ENCODE assay signal across 17 cellular contexts in the genomic region with DNA sequence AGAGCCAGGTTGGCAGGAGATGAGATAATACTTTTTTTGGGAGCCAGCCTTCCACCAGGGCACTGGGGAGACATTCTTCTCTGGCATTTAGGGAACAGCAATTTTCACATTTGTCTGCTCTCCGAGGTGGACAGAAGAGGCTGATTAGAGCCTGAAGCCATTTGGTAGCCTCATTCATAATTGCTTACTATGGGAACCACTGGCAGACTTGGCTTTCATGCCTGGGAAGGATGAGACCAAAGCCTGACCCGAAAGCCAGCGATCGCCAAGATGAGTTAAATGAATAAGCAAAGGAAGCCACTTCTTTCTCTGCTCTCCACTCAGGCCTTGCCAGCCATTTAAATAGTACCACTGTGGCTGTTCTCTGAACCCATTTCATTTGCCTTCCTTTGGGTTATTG.
DNase-seq lines count a peak whose midpoint lies in the region; ATAC-seq and TF ChIP-seq lines count a peak whose summit lies in the region.
"Had no signal": no experiment of that assay in that cellular context is flagged by ENCODE, and none has a peak within 500 bp of the region (broad histone marks: within the 10 kb centered on the region; RNA-seq: fewer than 3 reads in every experiment).

No MANE protein-coding gene starts in this region.

- TF ChIP-seq POLR2A in uterus (IDR thresholded peaks at IDR 0.05) = no peak
- TF ChIP-seq POLR2A in spleen (IDR thresholded peaks at IDR 0.05) = no peak

- peak; percentile 74 for DNase-seq in RPMI7951 (ENCODE audit: low read depth)
- DNase-seq in foreskin keratinocyte = no peak
- DNase-seq in pons (ENCODE audit: low spot score) = peak; percentile 58
- no peak for DNase-seq in uterus
- no peak for DNase-seq in spleen
- DNase-seq: ACHN; CD4-positive, alpha-beta T cell; DMS79 treated with DMSO at 0.1 percent for 48 hours; H7; IMR-90; Kasumi-1; NCI-H1417 treated with DMSO at 0.1 percent for 48 hours; NCI-H2029; NCI-H510A treated with DMSO at 0.1 percent for 48 hours; SHP77 treated with DMSO at 0.1 percent for 48 hours had no signal

- H3K9me3 ChIP-seq in uterus (no peaks in the 10 kb centered on the region), spleen (no peaks in the 10 kb centered on the region)

- intact Hi-C loops in uterus (cut with DNase I; ENCODE audit: low total_unique reads) = loop anchor here (10.0 kb wide), 1 partner anchor 68 kb away; the partner anchor contains the start of gene NRP2
- intact Hi-C loops in spleen (cut with DNase I; ENCODE audit: low total_unique reads) = no loop called here

- H3K4me1 ChIP-seq in foreskin keratinocyte (peaks cover 10% of the 10 kb centered on the region), uterus (peaks cover 1 to 12% of the 10 kb centered on the region in 2 donors), spleen (peaks cover 0 to 4% (median 0%) of the 10 kb centered on the region in 6 donors)

- TF ChIP-seq CTCF in foreskin keratinocyte (conservative IDR thresholded peaks at IDR 0.05) (no peak), uterus (IDR thresholded peaks at IDR 0.05) (no peak), spleen (IDR thresholded peaks at IDR 0.05 in 8 of 11, conservative IDR thresholded peaks at IDR 0.05 in 3 of 11) (no peak)

- H3K36me3 ChIP-seq in uterus (no peaks in the 10 kb centered on the region), spleen (peaks cover 0 to 32% (median 5%) of the 10 kb centered on the region in 6 donors)

- H3K4me3 ChIP-seq in uterus (no peak overlapping the region), spleen (no peak overlapping the region)

- ATAC-seq in foreskin keratinocyte (no peak), GM21825 (IDR thresholded peaks at IDR 0.05; ENCODE audit: unreplicated experiment) (no peak), HG03469 (IDR thresholded peaks at IDR 0.05; ENCODE audit: unreplicated experiment) (no peak)

- WGBS in spleen, 5 donors = 90 to 97% (median 95%) methylated on average over 4 of the region's 4 CpGs

- no peaks in the 10 kb centered on the region for H3K27me3 ChIP-seq in foreskin keratinocyte
- no peaks in the 10 kb centered on the region for H3K27me3 ChIP-seq in uterus
- H3K27me3 ChIP-seq in spleen (replicated peaks in 1 of 7) = no peaks in the 10 kb centered on the region

- H3K27ac ChIP-seq in foreskin keratinocyte (peak overlapping the region; percentile 74), uterus (peak overlapping the region; percentile 65 to 89), spleen (no peak overlapping the region)

Comparison
In these comparisons a context has a peak if more than half of its experiments do, and no peak if none do; other contexts are left out.
1. DNase-seq: peak in RPMI7951 (single experiment) and pons (single experiment); none in foreskin keratinocyte (0 of 2), uterus (0 of 2) and spleen (single experiment).
2. H3K27ac ChIP-seq: peak in foreskin keratinocyte (single experiment) and uterus (2 of 2); none in spleen (0 of 8).